27 cellular contexts compared by ENCODE assay signal in genomic region chr2:39606585-39606984, GRCh38. TPM values are rescaled to one million over a fixed set of nuclear protein-coding genes. Genes with fewer than 3 reads are reported as not detected.
A peak's percentile ranks its signal among the peaks of the same experiment; 100 is the strongest.
DNase-seq lines count a peak whose midpoint lies in the region; ATAC-seq and TF ChIP-seq lines count a peak whose summit lies in the region.
"Had no signal": no experiment of that assay in that cellular context is flagged by ENCODE, and none has a peak within 500 bp of the region (broad histone marks: within the 10 kb centered on the region; RNA-seq: fewer than 3 reads in every experiment).

No MANE protein-coding gene starts in this region.

- H2BK15ac ChIP-seq in mesendoderm (replicated peaks; ENCODE audit: low read depth): no peak overlapping the region

- H3K36me3 Mint-ChIP-seq in endodermal cell (ENCODE audit: low read depth) (no peaks in the 10 kb centered on the region), osteocyte (ENCODE audit: unreplicated experiment) (no peaks in the 10 kb centered on the region)
- H3K36me3 Mint-ChIP-seq: activated naive CD4-positive, alpha-beta T cell treated with anti-CD3 and anti-CD28 coated beads, Interleukin-2, amount 10 ng/mL, durations not matched to agents 7 days and 5 days; CD4-positive, CD25-positive, alpha-beta regulatory T cell; naive B cell had no signal

- H3K4me1 ChIP-seq in NT2/D1 (ENCODE audit: insufficient read depth, insufficient read length): peaks cover 3% of the 10 kb centered on the region
- H3K4me1 ChIP-seq in endodermal cell (ENCODE audit: control insufficient read depth, insufficient read depth, low read length): peaks cover 8% of the 10 kb centered on the region
- peaks cover 2% of the 10 kb centered on the region for H3K4me1 ChIP-seq in mesendoderm (ENCODE audit: control insufficient read depth, low read depth, low read length)
- H3K4me1 ChIP-seq: adrenal gland had no signal

- peaks cover 38% of the 10 kb centered on the region for H3K4me1 Mint-ChIP-seq in endodermal cell
- H3K4me1 Mint-ChIP-seq in osteocyte (ENCODE audit: unreplicated experiment): peaks cover 13% of the 10 kb centered on the region
- H3K4me1 Mint-ChIP-seq: activated naive CD4-positive, alpha-beta T cell treated with anti-CD3 and anti-CD28 coated beads, Interleukin-2, amount 10 ng/mL, durations not matched to agents 7 days and 5 days; CD4-positive, CD25-positive, alpha-beta regulatory T cell; naive B cell had no signal

- no peak overlapping the region for H3K23ac ChIP-seq in mesendoderm (ENCODE audit: low read length)

- H3K9me3 ChIP-seq in NT2/D1 (ENCODE audit: insufficient read depth, low read length): no peaks in the 10 kb centered on the region
- H3K9me3 ChIP-seq in endodermal cell (ENCODE audit: control insufficient read depth, low read length): no peaks in the 10 kb centered on the region
- H3K9me3 ChIP-seq: adrenal gland, left ventricle myocardium inferior, right lobe of liver had no signal

- no peak overlapping the region for H2AK5ac ChIP-seq in mesendoderm (ENCODE audit: low read length)

- H3K9me3 Mint-ChIP-seq in endodermal cell: no peaks in the 10 kb centered on the region
- H3K9me3 Mint-ChIP-seq in osteocyte (ENCODE audit: unreplicated experiment): no peaks in the 10 kb centered on the region
- H3K9me3 Mint-ChIP-seq: activated CD8-positive, alpha-beta T cell treated with anti-CD3 and anti-CD28 coated beads for 36 hours; activated naive CD4-positive, alpha-beta T cell treated with anti-CD3 and anti-CD28 coated beads, Interleukin-2, amount 10 ng/mL, durations not matched to agents 7 days and 5 days; naive B cell had no signal

- H4K5ac ChIP-seq in mesendoderm (ENCODE audit: low read length): no peak overlapping the region

- no peak overlapping the region for H3K4me3 ChIP-seq in NT2/D1 (ENCODE audit: insufficient read length, low read depth)
- H3K4me3 ChIP-seq in endodermal cell (ENCODE audit: low read length): no peak overlapping the region
- no peak overlapping the region for H3K4me3 ChIP-seq in mesendoderm (ENCODE audit: low read length)
- H3K4me3 ChIP-seq: adrenal gland, left ventricle myocardium inferior, right lobe of liver had no signal

- peak; percentile 63 for DNase-seq in Daoy (ENCODE audit: low read depth)
- peak; percentile 75 for DNase-seq in NT2/D1 (ENCODE audit: low read depth, low spot score)
- peak; percentile 81 for DNase-seq in endodermal cell
- DNase-seq in mesendoderm: peak; percentile 95
- DNase-seq in AG08395 (ENCODE audit: low spot score): no peak
- DNase-seq in osteocyte (ENCODE audit: extremely low spot score, unreplicated experiment): no peak
- no peak for DNase-seq in NCI-H1417 treated with DMSO at 0.1 percent for 48 hours (lab: John Stamatoyannopoulos, UW)
- DNase-seq: 8988T; activated CD8-positive, alpha-beta T cell treated with anti-CD3 and anti-CD28 coated beads for 36 hours; activated naive CD4-positive, alpha-beta T cell treated with anti-CD3 and anti-CD28 coated beads, Interleukin-2, amount 10 ng/mL, durations not matched to agents 7 days and 5 days; adrenal gland; CD4-positive, CD25-positive, alpha-beta regulatory T cell; DND-41; left ventricle myocardium inferior; naive B cell; NCI-H1436; NCI-H226; NCI-H69; right lobe of liver; Right ventricle myocardium superior; stimulated activated CD4-positive, alpha-beta T cell treated with anti-CD3 and anti-CD28 coated beads, Interleukin-12 subunit alpha, Interleukin-12 subunit beta, amount 100 ng/mL, for 4 hours; stimulated activated CD4-positive, alpha-beta T cell treated with anti-CD3 and anti-CD28 coated beads, Interleukin-4, amount 100 ng/mL, for 1 hour; T-helper 2 cell; trophoblast cell had no signal

- H3K79me1 ChIP-seq in mesendoderm (ENCODE audit: low read length): no peaks in the 10 kb centered on the region

- H3K36me3 ChIP-seq in NT2/D1 (ENCODE audit: insufficient read depth, insufficient read length, low read length) (no peaks in the 10 kb centered on the region), endodermal cell (ENCODE audit: control insufficient read depth, insufficient read depth, low read length) (no peaks in the 10 kb centered on the region), mesendoderm (ENCODE audit: control insufficient read depth, insufficient read depth, low read length) (no peaks in the 10 kb centered on the region)
- H3K36me3 ChIP-seq: adrenal gland, left ventricle myocardium inferior, right lobe of liver had no signal

- H3K27me3 Mint-ChIP-seq in endodermal cell (ENCODE audit: insufficient read depth) (no peaks in the 10 kb centered on the region), osteocyte (ENCODE audit: unreplicated experiment) (peaks cover 5% of the 10 kb centered on the region)
- H3K27me3 Mint-ChIP-seq: progenitor cell of endocrine pancreas had no signal

- 33 to 67% methylated on average over 1 to 4 of the region's 4 CpGs for WGBS in endodermal cell (ENCODE audit: insufficient coverage in 1 of 2, insufficient read length in 1 of 2), 2 experiments
- no CpG with 5 or more reads among the region's 4 CpGs for WGBS in mesendoderm (ENCODE audit: extremely low coverage, insufficient coverage, low lambda C conversion rate)

- no peak for ATAC-seq in GM21723 (IDR thresholded peaks at IDR 0.05; ENCODE audit: unreplicated experiment)
- ATAC-seq: activated CD8-positive, alpha-beta T cell treated with anti-CD3 and anti-CD28 coated beads for 36 hours; Panc1; right lobe of liver had no signal

- no peak overlapping the region for H2BK5ac ChIP-seq in mesendoderm (ENCODE audit: low read length)

- no peak overlapping the region for H3K4ac ChIP-seq in mesendoderm (ENCODE audit: low read depth, low read length)

- no peak overlapping the region for H3K56ac ChIP-seq in mesendoderm (ENCODE audit: low read length)

- no peak overlapping the region for H3K27ac ChIP-seq in endodermal cell (ENCODE audit: low read depth, low read length)
- H3K27ac ChIP-seq in mesendoderm (ENCODE audit: low read depth, low read length): peak overlapping the region; percentile 71
- H3K27ac ChIP-seq: adrenal gland, right lobe of liver had no signal

- H3K27ac Mint-ChIP-seq in endodermal cell (peak overlapping the region; percentile 53), osteocyte (ENCODE audit: unreplicated experiment) (no peak overlapping the region)
- H3K27ac Mint-ChIP-seq: activated CD8-positive, alpha-beta T cell treated with anti-CD3 and anti-CD28 coated beads for 36 hours; activated naive CD4-positive, alpha-beta T cell treated with anti-CD3 and anti-CD28 coated beads, Interleukin-2, amount 10 ng/mL, durations not matched to agents 7 days and 5 days; CD4-positive, CD25-positive, alpha-beta regulatory T cell; progenitor cell of endocrine pancreas had no signal

- no peak overlapping the region for H4K8ac ChIP-seq in mesendoderm (ENCODE audit: low read depth, low read length)

- no peak overlapping the region for H2BK120ac ChIP-seq in mesendoderm (ENCODE audit: low read depth, low read length)

- H3K4me3 Mint-ChIP-seq in endodermal cell (no peak overlapping the region), osteocyte (ENCODE audit: unreplicated experiment) (no peak overlapping the region)
- H3K4me3 Mint-ChIP-seq: activated CD8-positive, alpha-beta T cell treated with anti-CD3 and anti-CD28 coated beads for 36 hours; activated naive CD4-positive, alpha-beta T cell treated with anti-CD3 and anti-CD28 coated beads, Interleukin-2, amount 10 ng/mL, durations not matched to agents 7 days and 5 days; CD4-positive, CD25-positive, alpha-beta regulatory T cell; naive B cell had no signal

- no peak overlapping the region for H3K9ac ChIP-seq in NT2/D1 (ENCODE audit: insufficient read length, low read depth)
- H3K9ac ChIP-seq in endodermal cell (ENCODE audit: extremely low read depth, low read length, poor library complexity, severe bottlenecking): no peak overlapping the region
- H3K9ac ChIP-seq in mesendoderm (ENCODE audit: low read length): no peak overlapping the region

- no peak for TF ChIP-seq CTCF in endodermal cell (conservative IDR thresholded peaks at IDR 0.05)
- no peak for TF ChIP-seq CTCF in osteocyte (IDR thresholded peaks at IDR 0.05)

- no peak overlapping the region for H3K18ac ChIP-seq in mesendoderm (ENCODE audit: low read length)

- H3K27me3 ChIP-seq in NT2/D1 (ENCODE audit: insufficient read depth, insufficient read length) (no peaks in the 10 kb centered on the region), endodermal cell (ENCODE audit: control insufficient read depth, insufficient read depth, low read length, poor library complexity, severe bottlenecking) (no peaks in the 10 kb centered on the region), mesendoderm (ENCODE audit: insufficient read depth, low read length, poor library complexity) (no peaks in the 10 kb centered on the region)
- H3K27me3 ChIP-seq: adrenal gland, right lobe of liver had no signal

- H3K79me2 ChIP-seq in mesendoderm (ENCODE audit: control insufficient read depth, insufficient read depth, low read length): no peaks in the 10 kb centered on the region

- H3K4me2 ChIP-seq in mesendoderm (ENCODE audit: low read length): no peak overlapping the region

RNA-seq across cellular contexts. Expression of gene TMEM178A, which starts 59.1 kb away (rescaled TPM):
- 1.3 and 1.4 TPM in 2 replicates for total RNA-seq in Daoy (2014; rRNA removed; shearing (Covaris generic))
- 1 to 10 TPM; 5.5 to 7.4 TPM for total RNA-seq in endodermal cell
- polyA plus RNA-seq in endodermal cell (2013, experiment 1 of 2): 24.1 TPM
- 22.6 TPM for polyA plus RNA-seq in endodermal cell (2013, experiment 2 of 2)
- 5.1 TPM for polyA plus RNA-seq in mesendoderm (2013, experiment 1 of 2)
- 4.7 TPM for polyA plus RNA-seq in mesendoderm (2013, experiment 2 of 2)
- total RNA-seq in osteocyte: 0.71 and 1.6 TPM in 2 replicates
- total RNA-seq: CD4-positive, CD25-positive, alpha-beta regulatory T cell had no signal
- polyA plus RNA-seq: CD4-positive, CD25-positive, alpha-beta regulatory T cell had no signal

Comparison
In these comparisons a context has a peak if more than half of its experiments do, and no peak if none do; other contexts are left out.
1. DNase-seq: peak in Daoy (single experiment), NT2/D1 (single experiment), endodermal cell (single experiment) and mesendoderm (single experiment); none in AG08395 (single experiment), osteocyte (single experiment) and NCI-H1417 treated with DMSO at 0.1 percent for 48 hours (single experiment).